ENCODE assay signal across 23 cellular contexts in genomic region chr11:36357831-36358230, GRCh38.
DNase-seq lines count a peak whose midpoint lies in the region; ATAC-seq, FAIRE-seq and TF ChIP-seq lines count a peak whose summit lies in the region.
"Had no signal": no experiment of that assay in that cellular context is flagged by ENCODE, and none has a peak within 500 bp of the region (broad histone marks: within the 10 kb centered on the region; RNA-seq: fewer than 3 reads in every experiment).

No MANE protein-coding gene starts in this region.

- H3K36me3 Mint-ChIP-seq in CD4-positive, alpha-beta T cell (ENCODE audit: low read depth) = no peaks in the 10 kb centered on the region
- H3K36me3 Mint-ChIP-seq: CD8-positive, alpha-beta T cell had no signal

- no peaks in the 10 kb centered on the region for H3K27me3 Mint-ChIP-seq in CD4-positive, alpha-beta T cell

- no peak for DNase-seq in CD4-positive, alpha-beta T cell
- DNase-seq in GM12878 (ENCODE audit: low read depth, low spot score) (no peak), transverse colon (no peak), pancreas (no peak)
- DNase-seq: CD8-positive, alpha-beta T cell; COR-L47; DMS 273 treated with DMSO at 0.1 percent for 48 hours; DMS53; DND-41; EL; GM23248; HCEC 1CT; IMR-90; Karpas-422; KBM-7 had no signal

- H3K4me1 ChIP-seq in Loucy (ENCODE audit: insufficient read depth, low read length, poor library complexity, severe bottlenecking) (peaks cover 95% of the 10 kb centered on the region), GM12878 (ENCODE audit: control insufficient read depth, insufficient read depth, low read length) (peaks cover 58% of the 10 kb centered on the region), transverse colon (peaks cover 0 to 75% (median 41%) of the 10 kb centered on the region in 4 donors), pancreas (no peaks in the 10 kb centered on the region)

- TF ChIP-seq EP300 in GM12878 (IDR thresholded peaks at IDR 0.05; ENCODE audit: borderline replicate concordance in 1 of 2, control insufficient read depth in 1 of 2, low read depth in 2 of 2, low read length in 2 of 2) (no peak), transverse colon (IDR thresholded peaks at IDR 0.05; ENCODE audit: low read depth) (no peak)

- ATAC-seq in CD4-positive, alpha-beta T cell (ENCODE audit: poor library complexity) = no peak
- ATAC-seq in GM12878 = no peak
- no peak for ATAC-seq in HG02870 (IDR thresholded peaks at IDR 0.05; ENCODE audit: unreplicated experiment)
- no peak for ATAC-seq in pancreas
- no peak for ATAC-seq in HG03342 (IDR thresholded peaks at IDR 0.05; ENCODE audit: unreplicated experiment)
- ATAC-seq: CD8-positive, alpha-beta T cell had no signal

- H3K4me2 ChIP-seq in Loucy (ENCODE audit: low read depth, low read length, poor library complexity, severe bottlenecking) (peak overlapping the region; percentile 54), GM12878 (ENCODE audit: control insufficient read depth, insufficient read depth) (no peak overlapping the region)

- no peak for TF ChIP-seq POLR2A in GM12878 (IDR thresholded peaks at IDR 0.05; ENCODE audit: low read depth, low read length)
- TF ChIP-seq POLR2A in transverse colon (IDR thresholded peaks at IDR 0.05) = no peak

- H3K27ac Mint-ChIP-seq in CD4-positive, alpha-beta T cell = peak overlapping the region; percentile 25
- H3K27ac Mint-ChIP-seq: B cell; CD8-positive, alpha-beta T cell had no signal

- H3K9ac ChIP-seq in Loucy (ENCODE audit: low read depth, low read length, poor library complexity, severe bottlenecking) (no peak overlapping the region), GM12878 (ENCODE audit: control insufficient read depth, insufficient read depth, low read length) (no peak overlapping the region)
- H3K9ac ChIP-seq: GM23248 had no signal

- WGBS in GM12878 (ENCODE audit: insufficient coverage, insufficient replicate concordance, low lambda C conversion rate, missing lambda C conversion rate) = 25% methylated on average over 2 of the region's 2 CpGs
- 40 to 47% methylated on average over 2 of the region's 2 CpGs for WGBS in transverse colon (ENCODE audit: low coverage in 1 of 2), 2 donors
- WGBS in pancreas, 2 donors = 27% methylated on average over 2 of the region's 2 CpGs

- no peak for TF ChIP-seq CTCF in CD4-positive, alpha-beta T cell (IDR thresholded peaks at IDR 0.05)
- TF ChIP-seq CTCF in Loucy (conservative IDR thresholded peaks at IDR 0.05; ENCODE audit: low read length) (no peak), GM12878 (IDR thresholded peaks at IDR 0.05 in 2 of 3, conservative IDR thresholded peaks at IDR 0.05 in 1 of 3; ENCODE audit: control insufficient read depth in 2 of 3, extremely low read depth in 1 of 3, insufficient read depth in 1 of 3, low read depth in 3 of 3, low read length in 3 of 3) (no peak), transverse colon (IDR thresholded peaks at IDR 0.05) (no peak), pancreas (IDR thresholded peaks at IDR 0.05) (no peak)

- CTCF ChIA-PET in CD4-positive, alpha-beta T cell (lab: Charles Lee) = interaction anchor here (1.0 kb wide), 1 partner anchor 135 kb away, joined by 3 read pairs; no protein-coding TSS in a partner anchor
- CTCF ChIA-PET in GM12878 (lab: Yijun Ruan, JAX) = interaction anchor here (0.8 to 2.2 kb wide), 5 partner anchors 10 to 135 kb away, joined by 3 to 9 read pairs (median 6); no protein-coding TSS in a partner anchor

- peaks cover 10% of the 10 kb centered on the region; the same call in 1 of the 2 replicates for H3F3A ChIP-seq in Loucy (ENCODE audit: low read depth)

- no peak overlapping the region for H3K27ac ChIP-seq in CD4-positive, alpha-beta T cell (ENCODE audit: low read depth, low read length)
- no peak overlapping the region for H3K27ac ChIP-seq in GM12878 (ENCODE audit: control insufficient read depth, insufficient read depth)
- peak overlapping the region in 3 of 4 donors; percentile 27 to 66 (median 63) for H3K27ac ChIP-seq in transverse colon
- H3K27ac ChIP-seq in pancreas = no peak overlapping the region
- H3K27ac ChIP-seq: C4-2B, GM23248 had no signal

- H3K36me3 ChIP-seq in Loucy (ENCODE audit: insufficient read depth, low read length) = no peaks in the 10 kb centered on the region
- H3K36me3 ChIP-seq in GM12878 (ENCODE audit: control insufficient read depth in 2 of 2, insufficient read depth in 2 of 2, low read length in 1 of 2) = no peaks in the 10 kb centered on the region
- no peaks in the 10 kb centered on the region for H3K36me3 ChIP-seq in transverse colon
- H3K36me3 ChIP-seq in pancreas = no peaks in the 10 kb centered on the region

- H3K4me1 Mint-ChIP-seq in CD4-positive, alpha-beta T cell (ENCODE audit: low read depth) = peaks cover 65% of the 10 kb centered on the region

- SMC1A ChIA-PET in GM12878 (lab: Charles Lee; ENCODE audit: uncharacterized antibody, unreplicated experiment) = interaction anchor here (1.4 kb wide), 1 partner anchor 51 kb away, joined by 4 read pairs; no protein-coding TSS in a partner anchor

- no peaks in the 10 kb centered on the region for H3K9me3 Mint-ChIP-seq in CD4-positive, alpha-beta T cell
- H3K9me3 Mint-ChIP-seq: CD8-positive, alpha-beta T cell had no signal

- intact Hi-C loops in CD4-positive, alpha-beta T cell (cut with DNase I, micrococcal nuclease) = loop anchor here in 1 of 2 experiments (5.0 to 10.0 kb wide), 2 partner anchors 97 to 119 kb away; no protein-coding TSS in a partner anchor
- intact Hi-C loops in GM12878 (cut with micrococcal nuclease; ENCODE audit: unreplicated experiment) = no loop called here
- intact Hi-C loops in transverse colon (cut with DNase I; ENCODE audit: low total_unique reads) = no loop called here
- intact Hi-C loops in pancreas (cut with DNase I) = no loop called here

- no peak overlapping the region for H2AFZ ChIP-seq in Loucy (ENCODE audit: low read length)
- H2AFZ ChIP-seq in GM12878 (ENCODE audit: control insufficient read depth, low read depth, low read length) = no peak overlapping the region
- H2AFZ ChIP-seq: GM23248 had no signal

- H4K20me1 ChIP-seq in Loucy (ENCODE audit: insufficient read depth, low read length, poor library complexity, severe bottlenecking) (no peaks in the 10 kb centered on the region), GM12878 (ENCODE audit: control insufficient read depth, insufficient read depth) (no peaks in the 10 kb centered on the region)

- no TSS peak for BruUV-seq in GM12878 (replicated peaks; lab: Mats Ljungman, UMichigan)

- H3K9me2 ChIP-seq in Loucy (replicated peaks; ENCODE audit: low read depth, low read length) = no peaks in the 10 kb centered on the region

- H3K9me3 ChIP-seq in CD4-positive, alpha-beta T cell (ENCODE audit: control insufficient read depth, low read length) = no peaks in the 10 kb centered on the region
- H3K9me3 ChIP-seq in Loucy (ENCODE audit: insufficient read depth, low read depth, low read length) (no peaks in the 10 kb centered on the region), GM12878 (replicated peaks; ENCODE audit: control insufficient read depth, insufficient read depth, low read length) (no peaks in the 10 kb centered on the region), transverse colon (no peaks in the 10 kb centered on the region), pancreas (no peaks in the 10 kb centered on the region)

- H3K27me3 ChIP-seq in CD4-positive, alpha-beta T cell (ENCODE audit: control insufficient read depth, insufficient read depth, low read length) = no peaks in the 10 kb centered on the region
- no peaks in the 10 kb centered on the region for H3K27me3 ChIP-seq in Loucy (ENCODE audit: insufficient read depth, low read length, poor library complexity, severe bottlenecking)
- no peaks in the 10 kb centered on the region for H3K27me3 ChIP-seq in GM12878 (replicated peaks in 1 of 2; ENCODE audit: control insufficient read depth in 2 of 2, insufficient read depth in 2 of 2, low read length in 1 of 2)
- H3K27me3 ChIP-seq in transverse colon = no peaks in the 10 kb centered on the region
- peaks cover 0 to 3% (median 0%) of the 10 kb centered on the region in 4 donors for H3K27me3 ChIP-seq in pancreas

- POLR2A ChIA-PET in CD4-positive, alpha-beta T cell (lab: Charles Lee) = interaction anchor here (0.6 kb wide), 1 partner anchor 122 kb away, joined by 3 read pairs; no protein-coding TSS in a partner anchor
- POLR2A ChIA-PET in GM12878 (lab: Charles Lee) = no interaction called here

- RAD21 ChIA-PET in GM12878 (lab: Charles Lee; ENCODE audit: unreplicated experiment) = interaction anchor here (1.0 kb wide), 1 partner anchor 68 kb away, joined by 3 read pairs; no protein-coding TSS in a partner anchor

- no peak for TF ChIP-seq RAD21 in GM12878 (IDR thresholded peaks at IDR 0.05; ENCODE audit: insufficient read depth, low read depth, low read length)

- H3K79me2 ChIP-seq in Loucy (ENCODE audit: insufficient read depth, low read length) (no peaks in the 10 kb centered on the region), GM12878 (ENCODE audit: control insufficient read depth, insufficient read depth, low read length) (no peaks in the 10 kb centered on the region)

- H3K4me3 ChIP-seq in Loucy (ENCODE audit: low read length, poor library complexity, severe bottlenecking) (no peak overlapping the region), GM12878 (no peak overlapping the region), transverse colon (no peak overlapping the region), pancreas (no peak overlapping the region)
- H3K4me3 ChIP-seq: GM23248 had no signal

- H3K4me3 Mint-ChIP-seq in CD4-positive, alpha-beta T cell = peak overlapping the region; percentile 9
- H3K4me3 Mint-ChIP-seq: CD8-positive, alpha-beta T cell had no signal

- FAIRE-seq in GM12878 (lab: Jason Lieb, UNC) = no peak
- FAIRE-seq in pancreas (lab: Jason Lieb, UNC) = no peak
- FAIRE-seq: GM18507, H54, HTR-8/SVneo had no signal

- in situ Hi-C loops in GM12878 (cut with MboI) (no loop called here), transverse colon (cut with MboI; ENCODE audit: low pct_ligation_motif_present in 1 of 4, low pct_unique_long_range_greater_than_20kb in 1 of 4, low sequenced_read_pairs in 3 of 4) (no loop called here)

TF ChIP-seq in GM12878, 131 proteins besides CTCF, POLR2A, EP300 and RAD21:
- TF ChIP-seq PKNOX1 (IDR thresholded peaks at IDR 0.05) (peak; percentile 64), RBBP5 (conservative IDR thresholded peaks at IDR 0.05) (no peak)

Comparison
In these comparisons a context has a peak if more than half of its experiments do, and no peak if none do; other contexts are left out.
1. H3K27ac ChIP-seq: peak in transverse colon (3 of 4); none in CD4-positive, alpha-beta T cell (single experiment), GM12878 (single experiment) and pancreas (0 of 4).